Comparison of ENCODE assay signal across 9 cellular contexts in the genomic region with DNA sequence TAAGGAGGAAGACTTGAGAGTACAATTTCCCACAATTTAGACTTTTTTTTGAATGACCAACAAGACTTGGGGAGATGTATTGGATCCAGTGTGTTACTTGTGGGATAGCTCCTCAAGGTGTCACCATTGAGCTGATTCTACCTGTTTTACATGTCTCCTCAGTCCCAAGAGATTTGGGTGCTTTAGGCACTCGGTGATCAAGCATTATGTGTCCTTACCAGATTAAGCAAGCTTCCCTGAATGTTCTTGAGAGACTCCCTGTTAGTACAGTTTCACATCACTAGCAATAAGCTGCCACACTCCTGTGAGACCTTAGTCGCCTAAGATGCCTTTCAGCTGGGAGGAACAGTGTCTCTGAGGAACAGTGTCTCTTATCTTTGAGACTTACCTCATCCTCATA.
DNase-seq lines count a peak whose midpoint lies in the region; ATAC-seq and TF ChIP-seq lines count a peak whose summit lies in the region.
"Had no signal": no experiment of that assay in that cellular context is flagged by ENCODE, and none has a peak within 500 bp of the region (broad histone marks: within the 10 kb centered on the region; RNA-seq: fewer than 3 reads in every experiment).

No MANE protein-coding gene starts in this region.

- no peaks in the 10 kb centered on the region for H3F3A ChIP-seq in OCI-LY1 (ENCODE audit: insufficient read depth, low read length)

- peak; percentile 5 for DNase-seq in activated CD4-positive, alpha-beta T cell treated with anti-CD3 and anti-CD28 coated beads for 36 hours
- DNase-seq in activated CD4-positive, alpha-beta T cell treated with anti-CD3 and anti-CD28 coated beads, Interleukin-2, amount 10 ng/mL, durations not matched to agents 7 days and 5 days: no peak
- DNase-seq in fibroblast of the aortic adventitia (ENCODE audit: low read depth): peak; percentile 74
- DNase-seq in ureter (ENCODE audit: low spot score): no peak

- H3K9me3 ChIP-seq in OCI-LY1 (ENCODE audit: low read length): no peaks in the 10 kb centered on the region

- H3K27ac ChIP-seq in OCI-LY1 (ENCODE audit: low read depth, low read length, poor library complexity, severe bottlenecking): no peak overlapping the region

- H3K4me1 ChIP-seq in OCI-LY1 (ENCODE audit: insufficient read depth, low read length, severe bottlenecking): no peaks in the 10 kb centered on the region

- no peaks in the 10 kb centered on the region for H3K9me3 Mint-ChIP-seq in activated CD4-positive, alpha-beta T cell treated with anti-CD3 and anti-CD28 coated beads for 36 hours (ENCODE audit: low read depth)
- H3K9me3 Mint-ChIP-seq in activated CD4-positive, alpha-beta T cell treated with anti-CD3 and anti-CD28 coated beads, Interleukin-2, amount 10 ng/mL, durations not matched to agents 7 days and 5 days: no peaks in the 10 kb centered on the region

- CTCF ChIA-PET in activated CD4-positive, alpha-beta T cell treated with anti-CD3 and anti-CD28 coated beads for 36 hours (lab: Charles Lee): no interaction called here
- CTCF ChIA-PET in activated CD4-positive, alpha-beta T cell treated with anti-CD3 and anti-CD28 coated beads, Interleukin-2, amount 10 ng/mL, durations not matched to agents 7 days and 5 days (lab: Charles Lee): no interaction called here

- no peak for ATAC-seq in activated CD4-positive, alpha-beta T cell treated with anti-CD3 and anti-CD28 coated beads for 36 hours
- ATAC-seq in HG03342 (IDR thresholded peaks at IDR 0.05; ENCODE audit: unreplicated experiment) (peak; percentile 84), HG02610 (IDR thresholded peaks at IDR 0.05; ENCODE audit: unreplicated experiment) (no peak), HG03108 (IDR thresholded peaks at IDR 0.05; ENCODE audit: unreplicated experiment) (no peak)

- no peaks in the 10 kb centered on the region for H3K36me3 Mint-ChIP-seq in activated CD4-positive, alpha-beta T cell treated with anti-CD3 and anti-CD28 coated beads for 36 hours (ENCODE audit: low read depth)
- H3K36me3 Mint-ChIP-seq in activated CD4-positive, alpha-beta T cell treated with anti-CD3 and anti-CD28 coated beads, Interleukin-2, amount 10 ng/mL, durations not matched to agents 7 days and 5 days (ENCODE audit: low read depth): no peaks in the 10 kb centered on the region
- H3K36me3 Mint-ChIP-seq: activated naive CD8-positive, alpha-beta T cell had no signal

- H3K4me1 Mint-ChIP-seq in activated CD4-positive, alpha-beta T cell treated with anti-CD3 and anti-CD28 coated beads for 36 hours: no peaks in the 10 kb centered on the region
- no peaks in the 10 kb centered on the region for H3K4me1 Mint-ChIP-seq in activated CD4-positive, alpha-beta T cell treated with anti-CD3 and anti-CD28 coated beads, Interleukin-2, amount 10 ng/mL, durations not matched to agents 7 days and 5 days

- no peak overlapping the region for H3K9ac ChIP-seq in OCI-LY1 (ENCODE audit: low read length)

- H3K9me2 ChIP-seq in OCI-LY1 (ENCODE audit: low read depth, low read length): no peaks in the 10 kb centered on the region

- no peaks in the 10 kb centered on the region for H3K27me3 ChIP-seq in OCI-LY1 (ENCODE audit: insufficient read depth, low read length)

- no peak overlapping the region for H3K4me3 Mint-ChIP-seq in activated CD4-positive, alpha-beta T cell treated with anti-CD3 and anti-CD28 coated beads for 36 hours
- no peak overlapping the region for H3K4me3 Mint-ChIP-seq in activated CD4-positive, alpha-beta T cell treated with anti-CD3 and anti-CD28 coated beads, Interleukin-2, amount 10 ng/mL, durations not matched to agents 7 days and 5 days
- H3K4me3 Mint-ChIP-seq: activated naive CD8-positive, alpha-beta T cell had no signal

- no peaks in the 10 kb centered on the region for H3K27me3 Mint-ChIP-seq in activated CD4-positive, alpha-beta T cell treated with anti-CD3 and anti-CD28 coated beads for 36 hours
- no peaks in the 10 kb centered on the region for H3K27me3 Mint-ChIP-seq in activated CD4-positive, alpha-beta T cell treated with anti-CD3 and anti-CD28 coated beads, Interleukin-2, amount 10 ng/mL, durations not matched to agents 7 days and 5 days
- H3K27me3 Mint-ChIP-seq: activated naive CD8-positive, alpha-beta T cell had no signal

- H3K4me3 ChIP-seq in OCI-LY1 (ENCODE audit: low read depth, low read length, poor library complexity, severe bottlenecking) (no peak overlapping the region), fibroblast of the aortic adventitia (ENCODE audit: low read depth, low read length) (no peak overlapping the region)

- peak; percentile 35; the same call in 1 of the 2 replicates for TF ChIP-seq CTCF in OCI-LY1 (IDR thresholded peaks at IDR 0.05; ENCODE audit: low read length)
- peak; percentile 46 for TF ChIP-seq CTCF in fibroblast of the aortic adventitia (IDR thresholded peaks at IDR 0.05; ENCODE audit: insufficient read depth, low read length)

- H3K79me2 ChIP-seq in OCI-LY1 (ENCODE audit: insufficient read depth, low read length): no peaks in the 10 kb centered on the region

- H3K4me2 ChIP-seq in OCI-LY1 (ENCODE audit: low read length): no peak overlapping the region

- intact Hi-C loops in activated CD4-positive, alpha-beta T cell treated with anti-CD3 and anti-CD28 coated beads for 36 hours (cut with DNase I, micrococcal nuclease): no loop called here

- H3K36me3 ChIP-seq in OCI-LY1 (ENCODE audit: insufficient read depth, low read length): no peaks in the 10 kb centered on the region

- POLR2A ChIA-PET in activated CD4-positive, alpha-beta T cell treated with anti-CD3 and anti-CD28 coated beads for 36 hours (lab: Charles Lee): no interaction called here
- POLR2A ChIA-PET in activated CD4-positive, alpha-beta T cell treated with anti-CD3 and anti-CD28 coated beads, Interleukin-2, amount 10 ng/mL, durations not matched to agents 7 days and 5 days (lab: Charles Lee): interaction anchor here (0.5 kb wide), 1 partner anchor 82 kb away, joined by 3 read pairs; no protein-coding TSS in a partner anchor

- H3K27ac Mint-ChIP-seq in activated CD4-positive, alpha-beta T cell treated with anti-CD3 and anti-CD28 coated beads for 36 hours: no peak overlapping the region
- no peak overlapping the region for H3K27ac Mint-ChIP-seq in activated CD4-positive, alpha-beta T cell treated with anti-CD3 and anti-CD28 coated beads, Interleukin-2, amount 10 ng/mL, durations not matched to agents 7 days and 5 days
- H3K27ac Mint-ChIP-seq: activated naive CD8-positive, alpha-beta T cell had no signal

- H2AFZ ChIP-seq in OCI-LY1 (ENCODE audit: low read length): no peak overlapping the region

- H4K20me1 ChIP-seq in OCI-LY1 (ENCODE audit: insufficient read depth, low read length): no peaks in the 10 kb centered on the region

Comparison
In these comparisons a context has a peak if more than half of its experiments do, and no peak if none do; other contexts are left out.
1. DNase-seq: peak in activated CD4-positive, alpha-beta T cell treated with anti-CD3 and anti-CD28 coated beads for 36 hours (single experiment) and fibroblast of the aortic adventitia (single experiment); none in activated CD4-positive, alpha-beta T cell treated with anti-CD3 and anti-CD28 coated beads, Interleukin-2, amount 10 ng/mL, durations not matched to agents 7 days and 5 days (single experiment) and ureter (single experiment).